Comparison of ENCODE assay signal across 14 cellular contexts in the genomic region with DNA sequence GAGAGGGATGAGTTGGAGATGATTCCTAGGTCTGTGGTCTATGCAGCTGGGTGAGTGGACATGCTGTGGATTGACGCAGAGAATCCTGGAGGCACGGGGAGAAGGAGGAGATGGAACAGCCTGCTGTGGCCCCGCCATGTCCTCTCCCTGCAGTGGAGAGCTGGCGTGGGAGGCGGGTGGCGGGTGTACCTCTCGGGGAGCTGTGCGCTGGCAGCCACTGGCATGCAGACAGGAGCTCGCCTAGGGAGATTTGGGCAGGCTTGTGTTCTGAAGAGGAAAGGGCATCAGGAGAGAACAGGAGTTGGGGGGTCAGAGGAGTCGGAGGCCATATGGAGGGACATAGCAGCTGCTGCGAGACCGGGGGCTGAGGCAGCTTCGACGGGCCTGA.
"Had no signal": no experiment of that assay in that cellular context is flagged by ENCODE, and none has a peak within 500 bp of the region (broad histone marks: within the 10 kb centered on the region; RNA-seq: fewer than 3 reads in every experiment).

No MANE protein-coding gene starts in this region.

- H3K27ac ChIP-seq: ascending aorta, pancreas, stomach, transverse colon had no signal

- H3K36me3 Mint-ChIP-seq: natural killer cell treated with Interleukin-12 subunit alpha and Interleukin-12 subunit beta and Interleukin-15 and Interleukin-18, amount 100 ng/mL, for 72 hours had no signal

- H3K27me3 Mint-ChIP-seq: activated B cell treated with CpG ODN at 0.5 μM for 24 hours; activated CD4-positive, alpha-beta T cell treated with anti-CD3 and anti-CD28 coated beads, Interleukin-2, amount 10 ng/mL, durations not matched to agents 24 days and 14 days; dendritic cell treated with granulocyte-macrophage colony-stimulating factor and Interleukin-4, amounts not matched to agents 40 ng/mL and 50 ng/mL, for 4 days; natural killer cell treated with Interleukin-12 subunit alpha and Interleukin-12 subunit beta and Interleukin-15 and Interleukin-18, amount 100 ng/mL, for 72 hours had no signal

- H3K4me3 Mint-ChIP-seq: activated B cell treated with CpG ODN at 0.5 μM for 24 hours; activated CD4-positive, alpha-beta T cell treated with anti-CD3 and anti-CD28 coated beads, Interleukin-2, amount 10 ng/mL, durations not matched to agents 24 days and 14 days; dendritic cell treated with granulocyte-macrophage colony-stimulating factor and Interleukin-4, amounts not matched to agents 40 ng/mL and 50 ng/mL, for 4 days; natural killer cell treated with Interleukin-12 subunit alpha and Interleukin-12 subunit beta and Interleukin-15 and Interleukin-18, amount 100 ng/mL, for 72 hours; T-helper 1 cell treated with Interleukin-12 subunit alpha and Interleukin-12 subunit beta and Interleukin-4 antibody, amounts not matched to agents 30 μg/mL and 1 μg/mL, for 36 hours had no signal

- H3K9me3 Mint-ChIP-seq: activated B cell treated with CpG ODN at 0.5 μM for 24 hours; activated CD4-positive, alpha-beta T cell treated with anti-CD3 and anti-CD28 coated beads, Interleukin-2, amount 10 ng/mL, durations not matched to agents 24 days and 14 days; dendritic cell treated with granulocyte-macrophage colony-stimulating factor and Interleukin-4, amounts not matched to agents 40 ng/mL and 50 ng/mL, for 4 days; natural killer cell treated with Interleukin-12 subunit alpha and Interleukin-12 subunit beta and Interleukin-15 and Interleukin-18, amount 100 ng/mL, for 72 hours; T-helper 1 cell treated with Interleukin-12 subunit alpha and Interleukin-12 subunit beta and Interleukin-4 antibody, amounts not matched to agents 30 μg/mL and 1 μg/mL, for 36 hours had no signal

- ATAC-seq: left lobe of liver, pancreas had no signal

- H3K9me3 ChIP-seq: ascending aorta, pancreas, SK-N-SH, stomach, transverse colon had no signal

- H3K36me3 ChIP-seq: pancreas had no signal

- H3K4me1 Mint-ChIP-seq: activated B cell treated with CpG ODN at 0.5 μM for 24 hours; activated CD4-positive, alpha-beta T cell treated with anti-CD3 and anti-CD28 coated beads, Interleukin-2, amount 10 ng/mL, durations not matched to agents 24 days and 14 days had no signal

- H3K4me1 ChIP-seq: ascending aorta, pancreas, stomach, transverse colon had no signal

- H3K27ac Mint-ChIP-seq: activated B cell treated with CpG ODN at 0.5 μM for 24 hours; dendritic cell treated with granulocyte-macrophage colony-stimulating factor and Interleukin-4, amounts not matched to agents 40 ng/mL and 50 ng/mL, for 4 days; natural killer cell treated with Interleukin-12 subunit alpha and Interleukin-12 subunit beta and Interleukin-15 and Interleukin-18, amount 100 ng/mL, for 72 hours; T-helper 1 cell treated with Interleukin-12 subunit alpha and Interleukin-12 subunit beta and Interleukin-4 antibody, amounts not matched to agents 30 μg/mL and 1 μg/mL, for 36 hours had no signal

- DNase-seq: activated B cell treated with CpG ODN at 0.5 μM for 24 hours; activated CD4-positive, alpha-beta T cell treated with anti-CD3 and anti-CD28 coated beads, Interleukin-2, amount 10 ng/mL, durations not matched to agents 24 days and 14 days; activated effector memory CD4-positive, alpha-beta T cell treated with anti-CD3 and anti-CD28 coated beads, Interleukin-2, amount 50 U/mL, for 16 hours; activated T-cell treated with anti-CD3 and anti-CD28 coated beads, Interleukin-2, amount 50 U/mL, for 1 hour; pancreas; SK-N-SH; stimulated activated CD4-positive, alpha-beta T cell treated with anti-CD3 and anti-CD28 coated beads, Interleukin-4, amount 100 ng/mL, for 1 hour; stomach; transverse colon had no signal

- FAIRE-seq: pancreas had no signal

- H3K4me3 ChIP-seq: ascending aorta, pancreas, stomach, transverse colon had no signal

- H3K27me3 ChIP-seq: ascending aorta, pancreas, stomach, transverse colon had no signal
